19 cellular contexts compared by ENCODE assay signal in genomic region chr12:123478069-123478468, GRCh38. TPM values are rescaled to one million over a fixed set of nuclear protein-coding genes. Genes with fewer than 3 reads are reported as not detected.
DNase-seq lines count a peak whose midpoint lies in the region; ATAC-seq and TF ChIP-seq lines count a peak whose summit lies in the region.
"Had no signal": no experiment of that assay in that cellular context is flagged by ENCODE, and none has a peak within 500 bp of the region (broad histone marks: within the 10 kb centered on the region; RNA-seq: fewer than 3 reads in every experiment).

No MANE protein-coding gene starts in this region.

- H3K27ac ChIP-seq in HEK293 (ENCODE audit: extremely low read depth, low read depth, low read length): no peak overlapping the region
- peak overlapping the region; percentile 100 for H3K27ac ChIP-seq in angular gyrus (ENCODE audit: low read depth, low read length)
- peak overlapping the region; percentile 25 to 44 for H3K27ac ChIP-seq in left lung
- H3K27ac ChIP-seq in suprapubic skin: peak overlapping the region; percentile 17
- H3K27ac ChIP-seq: neural progenitor cell, upper lobe of right lung had no signal

- 90% methylated on average over 11 of the region's 11 CpGs for WGBS in suprapubic skin

- POLR2A ChIA-PET in HEK293 (lab: Yijun Ruan, JAX): no interaction called here

- intact Hi-C loops in left lung (cut with DNase I): no loop called here

- peaks cover 3 to 56% of the 10 kb centered on the region in 2 experiments; a peak in 2 of 3 replicates for H3K36me3 ChIP-seq in HEK293 (ENCODE audit: control insufficient read depth in 2 of 2, insufficient read depth in 1 of 2, low read length in 2 of 2)
- H3K36me3 ChIP-seq in left lung: peaks cover 0 to 16% of the 10 kb centered on the region in 2 donors
- H3K36me3 ChIP-seq in suprapubic skin: peaks cover 30% of the 10 kb centered on the region
- H3K36me3 ChIP-seq: neural progenitor cell had no signal

- no peak for TF ChIP-seq POLR2A in suprapubic skin (IDR thresholded peaks at IDR 0.05)

- no peaks in the 10 kb centered on the region for H3K9me3 ChIP-seq in HEK293 (ENCODE audit: control insufficient read depth, insufficient read depth, low read depth, low read length)
- H3K9me3 ChIP-seq in left lung: no peaks in the 10 kb centered on the region
- H3K9me3 ChIP-seq in suprapubic skin: no peaks in the 10 kb centered on the region
- H3K9me3 ChIP-seq: sigmoid colon, upper lobe of right lung had no signal

- TF ChIP-seq EP300 in suprapubic skin (IDR thresholded peaks at IDR 0.05): no peak

- no peaks in the 10 kb centered on the region for H3K27me3 ChIP-seq in left lung
- H3K27me3 ChIP-seq in suprapubic skin: no peaks in the 10 kb centered on the region
- H3K27me3 ChIP-seq: neural progenitor cell, sigmoid colon, upper lobe of right lung had no signal

- ATAC-seq in left lung (no peak), GM19467 (IDR thresholded peaks at IDR 0.05; ENCODE audit: unreplicated experiment) (no peak)
- ATAC-seq: activated CD4-positive, alpha-beta T cell treated with anti-CD3 and anti-CD28 coated beads for 36 hours had no signal

- DNase-seq in left lung (no peak), suprapubic skin (ENCODE audit: low spot score in 2 of 2) (no peak), AG20443 (ENCODE audit: low spot score) (no peak), iPS-NIHi7 (ENCODE audit: extremely low spot score) (no peak)
- DNase-seq: activated CD4-positive, alpha-beta T cell treated with anti-CD3 and anti-CD28 coated beads for 36 hours; activated effector memory CD4-positive, alpha-beta T cell treated with Interleukin-2 at 50 U/mL for 16 hours; activated T-cell treated with anti-CD3 and anti-CD28 coated beads for 4 hours; effector CD8-positive, alpha-beta T cell; erythroblast; NCI-H1417 treated with DMSO at 0.1 percent for 48 hours; NCI-H2081 treated with DMSO at 0.1 percent for 48 hours; NCI-H446 treated with DMSO at 0.1 percent for 48 hours; NCI-H82; sigmoid colon; upper lobe of right lung had no signal

- CTCF ChIA-PET in HEK293 (lab: Yijun Ruan, JAX): no interaction called here

- H3K4me1 ChIP-seq in HEK293 (ENCODE audit: control insufficient read depth, insufficient read depth, low read length) (no peaks in the 10 kb centered on the region), left lung (no peaks in the 10 kb centered on the region), suprapubic skin (peaks cover 8% of the 10 kb centered on the region)
- H3K4me1 ChIP-seq: neural progenitor cell, sigmoid colon, upper lobe of right lung had no signal

- no peak overlapping the region for H3K4me3 ChIP-seq in HEK293 (ENCODE audit: low read depth, low read length)
- no peak overlapping the region for H3K4me3 ChIP-seq in left lung
- H3K4me3 ChIP-seq in suprapubic skin: no peak overlapping the region
- H3K4me3 ChIP-seq: neural progenitor cell, sigmoid colon, upper lobe of right lung had no signal

- TF ChIP-seq CTCF in HEK293 (tag by site-specific recombination; IDR thresholded peaks at IDR 0.05): no peak
- no peak for TF ChIP-seq CTCF in left lung (IDR thresholded peaks at IDR 0.05)
- TF ChIP-seq CTCF in suprapubic skin (IDR thresholded peaks at IDR 0.05): no peak

TF ChIP-seq in HEK293, 187 proteins besides CTCF, POLR2A, EP300 and RAD21:
- TF ChIP-seq ZBTB26 (tag by site-specific recombination; optimal IDR thresholded peaks at IDR 0.05): no peak
- TF ChIP-seq ZFP69B (tag by site-specific recombination; IDR thresholded peaks at IDR 0.05): no peak
- TF ChIP-seq, protein P1, sequence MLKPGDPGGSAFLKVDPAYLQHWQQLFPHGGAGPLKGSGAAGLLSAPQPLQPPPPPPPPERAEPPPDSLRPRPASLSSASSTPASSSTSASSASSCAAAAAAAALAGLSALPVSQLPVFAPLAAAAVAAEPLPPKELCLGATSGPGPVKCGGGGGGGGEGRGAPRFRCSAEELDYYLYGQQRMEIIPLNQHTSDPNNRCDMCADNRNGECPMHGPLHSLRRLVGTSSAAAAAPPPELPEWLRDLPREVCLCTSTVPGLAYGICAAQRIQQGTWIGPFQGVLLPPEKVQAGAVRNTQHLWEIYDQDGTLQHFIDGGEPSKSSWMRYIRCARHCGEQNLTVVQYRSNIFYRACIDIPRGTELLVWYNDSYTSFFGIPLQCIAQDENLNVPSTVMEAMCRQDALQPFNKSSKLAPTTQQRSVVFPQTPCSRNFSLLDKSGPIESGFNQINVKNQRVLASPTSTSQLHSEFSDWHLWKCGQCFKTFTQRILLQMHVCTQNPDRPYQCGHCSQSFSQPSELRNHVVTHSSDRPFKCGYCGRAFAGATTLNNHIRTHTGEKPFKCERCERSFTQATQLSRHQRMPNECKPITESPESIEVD (tag by site-specific recombination; IDR thresholded peaks at IDR 0.05): no peak
- TF ChIP-seq, protein P2, sequence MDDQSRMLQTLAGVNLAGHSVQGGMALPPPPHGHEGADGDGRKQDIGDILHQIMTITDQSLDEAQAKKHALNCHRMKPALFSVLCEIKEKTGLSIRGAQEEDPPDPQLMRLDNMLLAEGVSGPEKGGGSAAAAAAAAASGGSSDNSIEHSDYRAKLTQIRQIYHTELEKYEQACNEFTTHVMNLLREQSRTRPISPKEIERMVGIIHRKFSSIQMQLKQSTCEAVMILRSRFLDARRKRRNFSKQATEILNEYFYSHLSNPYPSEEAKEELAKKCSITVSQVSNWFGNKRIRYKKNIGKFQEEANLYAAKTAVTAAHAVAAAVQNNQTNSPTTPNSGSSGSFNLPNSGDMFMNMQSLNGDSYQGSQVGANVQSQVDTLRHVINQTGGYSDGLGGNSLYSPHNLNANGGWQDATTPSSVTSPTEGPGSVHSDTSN (CRISPR knock-in tag; IDR thresholded peaks at IDR 0.05): no peak
- TF ChIP-seq ZNF121 (tag by site-specific recombination; IDR thresholded peaks at IDR 0.05): peak; percentile 75
- no peak for TF ChIP-seq HOXA7 (CRISPR knock-in tag; IDR thresholded peaks at IDR 0.05; ENCODE audit: borderline replicate concordance)
- TF ChIP-seq KLF16 (tag by site-specific recombination; IDR thresholded peaks at IDR 0.05): no peak
- TF ChIP-seq, protein P3, sequence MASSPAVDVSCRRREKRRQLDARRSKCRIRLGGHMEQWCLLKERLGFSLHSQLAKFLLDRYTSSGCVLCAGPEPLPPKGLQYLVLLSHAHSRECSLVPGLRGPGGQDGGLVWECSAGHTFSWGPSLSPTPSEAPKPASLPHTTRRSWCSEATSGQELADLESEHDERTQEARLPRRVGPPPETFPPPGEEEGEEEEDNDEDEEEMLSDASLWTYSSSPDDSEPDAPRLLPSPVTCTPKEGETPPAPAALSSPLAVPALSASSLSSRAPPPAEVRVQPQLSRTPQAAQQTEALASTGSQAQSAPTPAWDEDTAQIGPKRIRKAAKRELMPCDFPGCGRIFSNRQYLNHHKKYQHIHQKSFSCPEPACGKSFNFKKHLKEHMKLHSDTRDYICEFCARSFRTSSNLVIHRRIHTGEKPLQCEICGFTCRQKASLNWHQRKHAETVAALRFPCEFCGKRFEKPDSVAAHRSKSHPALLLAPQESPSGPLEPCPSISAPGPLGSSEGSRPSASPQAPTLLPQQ (tag by site-specific recombination; IDR thresholded peaks at IDR 0.05): no peak

RNA-seq across cellular contexts. Expression of gene SNRNP35, which starts 20.1 kb away (rescaled TPM):
- 10 to 100 TPM; 22.6 to 24.5 TPM for total RNA-seq in left lung
- total RNA-seq in suprapubic skin: 10 to 100 TPM; 16.2 to 33.8 (median 20.3) TPM

RNA-seq across cellular contexts. Expression of gene RILPL2, which starts 41.6 kb away (rescaled TPM):
- 10 to 100 TPM in 1 of 2 donors, 1 to 10 TPM in 1; 8.9 to 14.0 TPM for total RNA-seq in left lung
- total RNA-seq in suprapubic skin: 1 to 10 TPM; 3.2 to 6.1 (median 4.3) TPM

RNA-seq across cellular contexts. Expression of gene RILPL1, which starts 55.5 kb away (rescaled TPM):
- total RNA-seq in left lung: 10 to 100 TPM; 11.9 to 19.1 TPM
- total RNA-seq in suprapubic skin: 10 to 100 TPM; 16.4 to 36.2 (median 24.2) TPM
